ENCODE assay signal across 7 cellular contexts in genomic region chr15:61871926-61872522, GRCh38.
A peak's percentile ranks its signal among the peaks of the same experiment; 100 is the strongest.
DNase-seq lines count a peak whose midpoint lies in the region; ATAC-seq and TF ChIP-seq lines count a peak whose summit lies in the region.

No MANE protein-coding gene starts in this region.

- no peak for ATAC-seq in HG03432 (IDR thresholded peaks at IDR 0.05; ENCODE audit: unreplicated experiment)
- no peak for ATAC-seq in GM21529 (IDR thresholded peaks at IDR 0.05; ENCODE audit: unreplicated experiment)

- DNase-seq in NCI-H1694 treated with DMSO at 0.1 percent for 48 hours (lab: John Stamatoyannopoulos, UW) (peak; percentile 32), cardiac fibroblast (ENCODE audit: low read depth in 2 of 2) (peak; percentile 45 to 58), posterior cingulate gyrus (no peak)

- H3K27ac Mint-ChIP-seq in nephron, result no peak overlapping the region

- H3K36me3 Mint-ChIP-seq in nephron (ENCODE audit: low read depth), result peaks cover 24% of the 10 kb centered on the region

- TF ChIP-seq CTCF in GM12873 (IDR thresholded peaks at IDR 0.05; ENCODE audit: insufficient read depth, low read depth, low read length, missing control alignments) (peak; percentile 42), cardiac fibroblast (IDR thresholded peaks at IDR 0.05; ENCODE audit: low read depth, low read length) (peak; percentile 44), nephron (IDR thresholded peaks at IDR 0.05; ENCODE audit: unreplicated experiment in 3 of 3) (peak; percentile 55 to 67 (median 56))

- no peak overlapping the region for H3K4me3 Mint-ChIP-seq in nephron

- intact Hi-C loops in posterior cingulate gyrus (cut with DNase I), result loop anchor here (1.0 to 5.0 kb wide), 2 partner anchors 199 to 435 kb away; no protein-coding TSS in a partner anchor

- H3K4me3 ChIP-seq in cardiac fibroblast (replicated peaks in 1 of 2; ENCODE audit: low read depth in 2 of 2, low read length in 2 of 2), result no peak overlapping the region

- H3K27me3 Mint-ChIP-seq in nephron (ENCODE audit: low read depth), result no peaks in the 10 kb centered on the region

- no peaks in the 10 kb centered on the region for H3K9me3 Mint-ChIP-seq in nephron

- no peaks in the 10 kb centered on the region for H3K4me1 Mint-ChIP-seq in nephron

Comparison
In these comparisons a context has a peak if more than half of its experiments do, and no peak if none do; other contexts are left out.
1. DNase-seq: peak in NCI-H1694 treated with DMSO at 0.1 percent for 48 hours (single experiment) and cardiac fibroblast (2 of 2); none in posterior cingulate gyrus (0 of 10).
2. Peak in every context shown above with its lines, with median percentiles within 50 percentile points of each other: CTCF ChIP-seq.